ENCODE assay signal across 8 cellular contexts in the genomic region with DNA sequence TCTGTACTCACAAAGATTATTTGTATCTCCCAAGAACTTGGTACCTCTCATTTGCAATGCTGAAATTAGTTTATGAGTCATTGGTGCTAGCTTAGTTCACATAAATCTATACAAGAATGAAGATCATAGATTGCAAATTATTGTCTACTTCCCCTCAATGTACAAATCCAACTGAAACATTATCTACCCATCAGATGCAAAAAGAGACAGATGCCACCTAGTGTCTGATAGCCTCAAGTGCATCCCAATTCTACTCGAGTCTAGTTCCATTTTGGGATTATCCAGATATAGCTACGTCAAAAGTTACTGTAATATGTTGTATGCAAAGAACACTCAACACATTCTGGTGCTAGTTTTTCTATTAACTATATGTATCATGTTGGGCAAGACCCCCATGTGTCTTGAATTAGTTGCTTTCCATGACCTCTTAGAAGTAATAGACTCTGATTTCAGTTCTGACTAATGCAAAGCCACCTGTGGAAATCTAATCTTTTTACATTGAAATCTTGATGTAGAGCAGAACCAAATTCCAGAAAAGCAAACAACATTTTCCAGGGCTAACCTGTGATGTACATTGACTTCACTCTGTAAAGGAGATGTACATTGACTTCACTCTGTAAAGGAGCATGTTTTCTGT.
DNase-seq lines count a peak whose midpoint lies in the region; ATAC-seq and TF ChIP-seq lines count a peak whose summit lies in the region.

No MANE protein-coding gene starts in this region.

- no peak overlapping the region for H3K27ac Mint-ChIP-seq in memory B cell

- H3K4me3 ChIP-seq in colonic mucosa = no peak overlapping the region

- no peak overlapping the region for H3K27ac ChIP-seq in colonic mucosa

- H3K9ac ChIP-seq in colonic mucosa (ENCODE audit: low read depth in 2 of 2, low read length in 2 of 2) = no peak overlapping the region

- no peaks in the 10 kb centered on the region for H3K9me3 Mint-ChIP-seq in memory B cell

- no peaks in the 10 kb centered on the region for H3K27me3 ChIP-seq in colonic mucosa

- H3K36me3 Mint-ChIP-seq in memory B cell = no peaks in the 10 kb centered on the region

- intact Hi-C loops in colonic mucosa (cut with DNase I) = no loop called here

- H3K4me1 ChIP-seq in colonic mucosa = no peaks in the 10 kb centered on the region

- H3K4me3 Mint-ChIP-seq in memory B cell = no peak overlapping the region

- no peaks in the 10 kb centered on the region for H3K4me1 Mint-ChIP-seq in memory B cell

- H3K9me3 ChIP-seq in colonic mucosa = no peaks in the 10 kb centered on the region

- peaks cover 4% of the 10 kb centered on the region for H3K27me3 Mint-ChIP-seq in memory B cell

- ATAC-seq in GM21723 (IDR thresholded peaks at IDR 0.05; ENCODE audit: unreplicated experiment) (peak; percentile 93), memory B cell (ENCODE audit: low read depth) (peak; percentile 46)

- peak; percentile 66 for TF ChIP-seq CTCF in colonic mucosa (IDR thresholded peaks at IDR 0.05)

- DNase-seq in stimulated activated CD4-positive, alpha-beta T cell treated with anti-CD3 and anti-CD28 coated beads, Interleukin-4, amount 100 ng/mL, for 24 hours = peak; percentile 27
- DNase-seq in stimulated activated CD4-positive, alpha-beta T cell treated with anti-CD3 and anti-CD28 coated beads, Interleukin-2, amount 100 ng/mL, for 48 hours = no peak
- DNase-seq in HT1080 (ENCODE audit: low read depth) = peak; percentile 45
- peak; percentile 56 for DNase-seq in RKO (ENCODE audit: low spot score)
- peak; percentile 23 for DNase-seq in colonic mucosa
- peak in 1 of 2 donors; percentile 3 for DNase-seq in memory B cell (ENCODE audit: low spot score in 2 of 2)
- no peak for DNase-seq in NK-92 treated with Interleukin-12 subunit alpha and Interleukin-12 subunit beta, amount 100 ng/mL, for 24 hours (lab: John Stamatoyannopoulos, UW)

- no peaks in the 10 kb centered on the region for H3K36me3 ChIP-seq in colonic mucosa

Comparison
In these comparisons a context has a peak if more than half of its experiments do, and no peak if none do; other contexts are left out.
1. DNase-seq: peak in stimulated activated CD4-positive, alpha-beta T cell treated with anti-CD3 and anti-CD28 coated beads, Interleukin-4, amount 100 ng/mL, for 24 hours (single experiment), HT1080 (single experiment), RKO (single experiment) and colonic mucosa (single experiment); none in stimulated activated CD4-positive, alpha-beta T cell treated with anti-CD3 and anti-CD28 coated beads, Interleukin-2, amount 100 ng/mL, for 48 hours (0 of 2) and NK-92 treated with Interleukin-12 subunit alpha and Interleukin-12 subunit beta, amount 100 ng/mL, for 24 hours (single experiment).